Comparison of ENCODE assay signal across 26 cellular contexts in the genomic region with DNA sequence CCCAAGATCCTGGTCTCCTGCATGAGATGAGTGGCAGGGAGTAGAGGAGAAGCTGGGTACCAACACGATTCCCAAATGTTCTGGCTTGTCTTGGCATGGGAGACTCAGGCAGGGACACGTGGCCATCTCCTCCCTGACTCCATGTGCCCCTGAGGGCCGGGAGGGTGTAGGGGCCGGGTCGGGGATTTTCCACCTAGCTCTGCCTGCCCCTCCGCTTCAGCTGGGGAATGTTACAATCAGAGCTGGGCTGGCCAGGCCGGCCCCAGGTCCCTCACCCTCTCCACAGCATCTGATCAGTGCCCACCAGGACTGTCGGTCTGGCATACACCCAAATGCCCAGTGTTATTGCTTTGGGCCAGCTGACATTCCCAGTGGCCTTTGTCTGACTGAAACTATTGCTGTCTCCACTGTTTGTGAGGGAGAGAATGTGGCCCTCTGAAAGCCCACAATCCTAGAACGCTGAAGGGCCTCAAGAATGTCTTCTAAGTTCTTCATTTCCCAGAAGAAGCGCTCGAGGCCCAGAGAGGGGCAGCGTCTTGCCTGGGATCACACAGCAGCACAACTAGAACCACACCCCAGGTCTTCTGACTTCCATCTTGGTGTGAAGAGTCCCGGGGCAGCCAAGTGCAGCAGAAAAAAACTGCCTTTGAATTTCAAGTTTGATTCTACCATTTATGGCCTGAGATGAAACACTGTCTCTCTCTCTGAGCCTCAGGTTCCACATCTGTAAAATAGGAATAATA. TPM values are rescaled to one million over a fixed set of nuclear protein-coding genes. Genes with fewer than 3 reads are reported as not detected.
"Had no signal": no experiment of that assay in that cellular context is flagged by ENCODE, and none has a peak within 500 bp of the region (broad histone marks: within the 10 kb centered on the region; RNA-seq: fewer than 3 reads in every experiment).

No MANE protein-coding gene starts in this region.

- H3K9me3 Mint-ChIP-seq: dendritic cell treated with granulocyte-macrophage colony-stimulating factor and Interleukin-4, amounts not matched to agents 40 ng/mL and 50 ng/mL, for 4 days; effector memory CD8-positive, alpha-beta T cell; natural killer cell; neural crest cell; type B pancreatic cell had no signal

- H3K27ac Mint-ChIP-seq: dendritic cell treated with granulocyte-macrophage colony-stimulating factor and Interleukin-4, amounts not matched to agents 40 ng/mL and 50 ng/mL, for 4 days; effector memory CD8-positive, alpha-beta T cell; natural killer cell; type B pancreatic cell had no signal

- H3K79me2 ChIP-seq: hepatocyte had no signal

- H3K4me1 ChIP-seq: foreskin keratinocyte had no signal

- H2AFZ ChIP-seq: hepatocyte had no signal

- H3K9me3 ChIP-seq: esophagus squamous epithelium, mucosa of descending colon, ovary, psoas muscle, sigmoid colon, stomach, thyroid gland had no signal

- H3K4me3 Mint-ChIP-seq: dendritic cell treated with granulocyte-macrophage colony-stimulating factor and Interleukin-4, amounts not matched to agents 40 ng/mL and 50 ng/mL, for 4 days; effector memory CD8-positive, alpha-beta T cell; natural killer cell; neural crest cell; type B pancreatic cell had no signal

- H3K4me2 ChIP-seq: hepatocyte had no signal

- H3K36me3 ChIP-seq: esophagus squamous epithelium, ovary, sigmoid colon, stomach, thyroid gland had no signal

- H3K27me3 Mint-ChIP-seq: type B pancreatic cell had no signal

- ATAC-seq: effector memory CD8-positive, alpha-beta T cell; foreskin keratinocyte; left colon; mucosa of descending colon; natural killer cell; psoas muscle had no signal

- FAIRE-seq: colon, small intestine, urothelium cell line had no signal

- H3K4me3 ChIP-seq: esophagus squamous epithelium, hepatocyte, mucosa of descending colon, ovary, psoas muscle, sigmoid colon, stomach, thyroid gland had no signal

- H3K27me3 ChIP-seq: esophagus squamous epithelium, hepatocyte, ovary, sigmoid colon, thyroid gland had no signal

- H3K36me3 Mint-ChIP-seq: natural killer cell, type B pancreatic cell had no signal

- H3K27ac ChIP-seq: epithelial cell of prostate, foreskin keratinocyte, hepatocyte, ovary, psoas muscle, sigmoid colon had no signal

- DNase-seq: cerebellar nuclear complex; effector memory CD8-positive, alpha-beta T cell; esophagus squamous epithelium; foreskin keratinocyte; head of caudate nucleus; left colon; mammary epithelial cell; mucosa of descending colon; natural killer cell; nucleus accumbens; ovary; psoas muscle; retina; sigmoid colon; small intestine; stimulated activated CD4-positive, alpha-beta T cell treated with anti-CD3 and anti-CD28 coated beads, Interleukin-12 subunit alpha, Interleukin-12 subunit beta, amount 100 ng/mL, for 4 hours; stimulated activated naive CD4-positive, alpha-beta T cell; stomach; thyroid gland had no signal

RNA-seq across cellular contexts. Expression of a gene that starts 23.2 kb away (rescaled TPM):
- total RNA-seq: foreskin keratinocyte, natural killer cell had no signal
- polyA plus RNA-seq: foreskin keratinocyte had no signal
